In genomic region chr3:114519415-114519814, GRCh38 we compare ENCODE assay signal across 9 cellular contexts.
DNase-seq lines count a peak whose midpoint lies in the region; ATAC-seq, FAIRE-seq and TF ChIP-seq lines count a peak whose summit lies in the region.
"Had no signal": no experiment of that assay in that cellular context is flagged by ENCODE, and none has a peak within 500 bp of the region (broad histone marks: within the 10 kb centered on the region; RNA-seq: fewer than 3 reads in every experiment).

No MANE protein-coding gene starts in this region.

- no peak overlapping the region for H3K27ac ChIP-seq in small intestine (ENCODE audit: low read depth in 1 of 2, low read length in 1 of 2)
- H3K27ac ChIP-seq in kidney (ENCODE audit: low read depth in 2 of 2, low read length in 2 of 2), result no peak overlapping the region

- intact Hi-C loops in kidney (cut with DNase I), result no loop called here

- 18 to 26% (median 22%) methylated on average over 3 of the region's 3 CpGs for WGBS in small intestine, 3 donors

- no peak for TF ChIP-seq CTCF in AG10803 (conservative IDR thresholded peaks at IDR 0.05; ENCODE audit: low read length)
- TF ChIP-seq CTCF in fibroblast of villous mesenchyme (IDR thresholded peaks at IDR 0.05; ENCODE audit: insufficient read depth, low read depth, low read length), result no peak
- TF ChIP-seq CTCF in kidney (IDR thresholded peaks at IDR 0.05; ENCODE audit: borderline replicate concordance, extremely low read depth, insufficient read depth), result no peak

- H3K9ac ChIP-seq in kidney (ENCODE audit: low read length in 2 of 2), result no peak overlapping the region

- H3K4me3 ChIP-seq in AG10803 (ENCODE audit: low read length) (no peak overlapping the region), fibroblast of villous mesenchyme (ENCODE audit: low read depth, low read length) (no peak overlapping the region), small intestine (ENCODE audit: low read depth in 1 of 2, low read length in 2 of 2) (no peak overlapping the region), kidney (ENCODE audit: low read length in 2 of 2) (no peak overlapping the region)

- no peak for FAIRE-seq in small intestine (lab: Jason Lieb, UNC)
- FAIRE-seq in kidney (lab: Jason Lieb, UNC), result no peak

- ATAC-seq in GM19328 (IDR thresholded peaks at IDR 0.05; ENCODE audit: unreplicated experiment) (peak; percentile 64), HG03521 (IDR thresholded peaks at IDR 0.05; ENCODE audit: unreplicated experiment) (no peak)

- H3K36me3 ChIP-seq in small intestine (ENCODE audit: control insufficient read depth in 2 of 2, insufficient read depth in 2 of 2, low read length in 2 of 2), result no peaks in the 10 kb centered on the region
- H3K36me3 ChIP-seq in kidney (ENCODE audit: control insufficient read depth in 1 of 2, insufficient read depth in 2 of 2, low read length in 2 of 2), result no peaks in the 10 kb centered on the region

- no peaks in the 10 kb centered on the region for H3K27me3 ChIP-seq in small intestine (ENCODE audit: control insufficient read depth in 2 of 2, insufficient read depth in 2 of 2, low read length in 2 of 2)

- H3K4me1 ChIP-seq in small intestine (ENCODE audit: control insufficient read depth in 2 of 2, insufficient read depth in 1 of 2, low read depth in 1 of 2, low read length in 1 of 2) (no peaks in the 10 kb centered on the region), kidney (ENCODE audit: control insufficient read depth in 1 of 2, insufficient read depth in 1 of 2, low read depth in 1 of 2, low read length in 2 of 2) (no peaks in the 10 kb centered on the region)

- peak; percentile 74 for DNase-seq in AG10803 (ENCODE audit: low read depth)
- DNase-seq in NCI-H1048 (lab: John Stamatoyannopoulos, UW), result peak; percentile 26
- DNase-seq in fibroblast of villous mesenchyme (ENCODE audit: low read depth), result peak; percentile 81
- DNase-seq in small intestine, result peak; percentile 26
- DNase-seq in effector CD4-positive, alpha-beta T cell, result no peak
- no peak for DNase-seq in kidney
- DNase-seq: activated T-cell treated with anti-CD3 and anti-CD28 coated beads, Interleukin-2, amount 50 U/mL, for 4 hours had no signal

- H3K9me3 ChIP-seq in small intestine (ENCODE audit: control insufficient read depth, low read depth) (no peaks in the 10 kb centered on the region), kidney (ENCODE audit: control insufficient read depth in 1 of 2, low read length in 2 of 2) (no peaks in the 10 kb centered on the region)

Comparison
In these comparisons a context has a peak if more than half of its experiments do, and no peak if none do; other contexts are left out.
1. DNase-seq: peak in AG10803 (single experiment), NCI-H1048 (single experiment), fibroblast of villous mesenchyme (single experiment) and small intestine (single experiment); none in effector CD4-positive, alpha-beta T cell (single experiment) and kidney (single experiment).